ENCODE assay signal across 14 cellular contexts in genomic region chr10:21184216-21184615, GRCh38.
A peak's percentile ranks its signal among the peaks of the same experiment; 100 is the strongest.
DNase-seq lines count a peak whose midpoint lies in the region; TF ChIP-seq lines count a peak whose summit lies in the region.
"Had no signal": no experiment of that assay in that cellular context is flagged by ENCODE, and none has a peak within 500 bp of the region (broad histone marks: within the 10 kb centered on the region; RNA-seq: fewer than 3 reads in every experiment).

No MANE protein-coding gene starts in this region.

- peak; percentile 7 for DNase-seq in NCI-H345 (lab: John Stamatoyannopoulos, UW)
- DNase-seq in NCI-H345 treated with DMSO at 0.1 percent for 48 hours (lab: John Stamatoyannopoulos, UW; ENCODE audit: unreplicated experiment): no peak
- DNase-seq in SHP77 treated with DMSO at 0.1 percent for 48 hours (lab: John Stamatoyannopoulos, UW): peak; percentile 36
- DNase-seq in foreskin fibroblast: peak; percentile 50 to 65
- DNase-seq in colonic mucosa: no peak
- no peak for DNase-seq in cerebellar nuclear complex (lab: John Stamatoyannopoulos, UW)
- DNase-seq in cerebellar cortex (ENCODE audit: low spot score): no peak
- DNase-seq in activated T-cell treated with anti-CD3 and anti-CD28 coated beads for 4 hours: no peak
- DNase-seq: activated CD4-positive, CD25-positive, alpha-beta regulatory T cell; DND-41; endodermal cell; NCI-H524 had no signal

- H3K4me3 ChIP-seq in foreskin fibroblast (ENCODE audit: low read depth in 1 of 2, low read length in 2 of 2): no peak overlapping the region
- H3K4me3 ChIP-seq in colonic mucosa: no peak overlapping the region
- H3K4me3 ChIP-seq: right atrium auricular region, thoracic aorta had no signal

- no peak overlapping the region for H3K9ac ChIP-seq in colonic mucosa (ENCODE audit: low read depth in 2 of 2, low read length in 2 of 2)

- H3K36me3 ChIP-seq in colonic mucosa: no peaks in the 10 kb centered on the region
- H3K36me3 ChIP-seq: right atrium auricular region, thoracic aorta had no signal

- intact Hi-C loops in colonic mucosa (cut with DNase I): no loop called here

- TF ChIP-seq CTCF in foreskin fibroblast (IDR thresholded peaks at IDR 0.05; ENCODE audit: low read depth, low read length) (no peak), colonic mucosa (IDR thresholded peaks at IDR 0.05) (no peak)

- no peaks in the 10 kb centered on the region for H3K9me3 ChIP-seq in colonic mucosa
- H3K9me3 ChIP-seq: right atrium auricular region had no signal

- no peaks in the 10 kb centered on the region for H3K27me3 ChIP-seq in colonic mucosa
- H3K27me3 ChIP-seq: right atrium auricular region had no signal

- H3K27ac ChIP-seq in colonic mucosa: no peak overlapping the region
- H3K27ac ChIP-seq: right atrium auricular region, thoracic aorta had no signal

- no peaks in the 10 kb centered on the region for H3K4me1 ChIP-seq in colonic mucosa
- H3K4me1 ChIP-seq: right atrium auricular region had no signal

Comparison
In these comparisons a context has a peak if more than half of its experiments do, and no peak if none do; other contexts are left out.
1. DNase-seq: peak in NCI-H345 (single experiment), SHP77 treated with DMSO at 0.1 percent for 48 hours (single experiment) and foreskin fibroblast (2 of 2); none in NCI-H345 treated with DMSO at 0.1 percent for 48 hours (single experiment), colonic mucosa (single experiment), cerebellar nuclear complex (0 of 2), cerebellar cortex (single experiment) and activated T-cell treated with anti-CD3 and anti-CD28 coated beads for 4 hours (single experiment).